ENCODE assay signal across 8 cellular contexts in genomic region chr1:201348211-201348566, GRCh38. TPM values are rescaled to one million over a fixed set of nuclear protein-coding genes. Genes with fewer than 3 reads are reported as not detected.
DNase-seq lines count a peak whose midpoint lies in the region; ATAC-seq, FAIRE-seq and TF ChIP-seq lines count a peak whose summit lies in the region.

No MANE protein-coding gene starts in this region.

- H3K4me3 Mint-ChIP-seq in endothelial cell (ENCODE audit: unreplicated experiment) = no peak overlapping the region

- H3K4me3 ChIP-seq in GM12864 (ENCODE audit: low read depth, low read length) = no peak overlapping the region
- no peak overlapping the region for H3K4me3 ChIP-seq in effector memory CD4-positive, alpha-beta T cell (ENCODE audit: insufficient read depth, low read depth, low read length, poor library complexity, severe bottlenecking)

- no peaks in the 10 kb centered on the region for H3K27me3 ChIP-seq in effector memory CD4-positive, alpha-beta T cell (replicated peaks; ENCODE audit: control insufficient read depth, insufficient read depth, low read length, poor library complexity, severe bottlenecking)

- H3K9me3 ChIP-seq in effector memory CD4-positive, alpha-beta T cell (ENCODE audit: control insufficient read depth, low read length) = no peaks in the 10 kb centered on the region

- no peaks in the 10 kb centered on the region for H3K36me3 ChIP-seq in effector memory CD4-positive, alpha-beta T cell (ENCODE audit: control insufficient read depth, insufficient read depth, low read length)

- H3K4me1 ChIP-seq in effector memory CD4-positive, alpha-beta T cell (ENCODE audit: control insufficient read depth, insufficient read depth, low read length, poor library complexity, severe bottlenecking) = no peaks in the 10 kb centered on the region

- no peak for ATAC-seq in GM21447 (IDR thresholded peaks at IDR 0.05; ENCODE audit: unreplicated experiment)

- peaks cover 25% of the 10 kb centered on the region for H3K4me1 Mint-ChIP-seq in endothelial cell (ENCODE audit: unreplicated experiment)

- no peak overlapping the region for H3K27ac Mint-ChIP-seq in endothelial cell (ENCODE audit: unreplicated experiment)

- DNase-seq in GM12864 (ENCODE audit: low read depth) (peak; percentile 3), HTR-8/SVneo (ENCODE audit: insufficient read length, low spot score) (peak; percentile 85), RPMI7951 (ENCODE audit: low read depth) (peak; percentile 28), endothelial cell (ENCODE audit: low spot score) (peak; percentile 74), myocyte (ENCODE audit: low read depth) (peak; percentile 84), pons (ENCODE audit: low spot score) (no peak)
- no peak for DNase-seq in effector memory CD4-positive, alpha-beta T cell

- peaks cover 7% of the 10 kb centered on the region for H3K36me3 Mint-ChIP-seq in endothelial cell (ENCODE audit: low read depth, unreplicated experiment)

- peaks cover 1% of the 10 kb centered on the region for H3K27me3 Mint-ChIP-seq in endothelial cell (ENCODE audit: unreplicated experiment)

- FAIRE-seq in HTR-8/SVneo (lab: Jason Lieb, UNC) = no peak

- no peaks in the 10 kb centered on the region for H3K9me3 Mint-ChIP-seq in endothelial cell (ENCODE audit: unreplicated experiment)

- TF ChIP-seq CTCF in GM12864 (IDR thresholded peaks at IDR 0.05; ENCODE audit: low read depth, low read length, missing control alignments) (peak; percentile 75), endothelial cell (IDR thresholded peaks at IDR 0.05; ENCODE audit: unreplicated experiment) (peak; percentile 21)

- H3K27ac ChIP-seq in effector memory CD4-positive, alpha-beta T cell (ENCODE audit: insufficient read depth, low read length, poor library complexity, severe bottlenecking) = no peak overlapping the region

RNA-seq across cellular contexts. Expression of gene TNNT2, which starts 29.3 kb away (rescaled TPM):
- total RNA-seq in RPMI7951 (2014; rRNA removed; shearing (Covaris generic)) = not detected in 2 replicates
- 3.3 TPM for total RNA-seq in endothelial cell (ENCODE audit: unreplicated experiment)
- total RNA-seq in myocyte = 3,022 and 4,635 TPM in 2 replicates
- 2,977 TPM for polyA plus RNA-seq in myocyte (2012)

RNA-seq across cellular contexts. Expression of gene LAD1, which starts 50.9 kb away (rescaled TPM):
- not detected in 2 replicates for total RNA-seq in RPMI7951 (2014; rRNA removed; shearing (Covaris generic))
- total RNA-seq in endothelial cell (ENCODE audit: unreplicated experiment) (0.59 TPM), myocyte (22.3 and 27.0 TPM in 2 replicates)
- 6.8 TPM for polyA plus RNA-seq in myocyte (2012)

Comparison
In these comparisons a context has a peak if more than half of its experiments do, and no peak if none do; other contexts are left out.
1. DNase-seq: peak in GM12864 (single experiment), HTR-8/SVneo (single experiment), RPMI7951 (single experiment), endothelial cell (single experiment) and myocyte (single experiment); none in pons (single experiment) and effector memory CD4-positive, alpha-beta T cell (0 of 3).
2. RNA of gene TNNT2, which starts 29.3 kb away (total RNA-seq): 3,022 to 4,635 TPM in myocyte; 3.3 TPM in endothelial cell (single experiment) and not detected in RPMI7951; every median in the first group is over 100 times any median in the second.
3. RNA of gene LAD1, which starts 50.9 kb away (total RNA-seq): 22.3 to 27.0 TPM in myocyte; 0.59 TPM in endothelial cell (single experiment) and not detected in RPMI7951; every median in the first group is over 10 times any median in the second.